ENCODE assay signal across 25 cellular contexts in the genomic region with DNA sequence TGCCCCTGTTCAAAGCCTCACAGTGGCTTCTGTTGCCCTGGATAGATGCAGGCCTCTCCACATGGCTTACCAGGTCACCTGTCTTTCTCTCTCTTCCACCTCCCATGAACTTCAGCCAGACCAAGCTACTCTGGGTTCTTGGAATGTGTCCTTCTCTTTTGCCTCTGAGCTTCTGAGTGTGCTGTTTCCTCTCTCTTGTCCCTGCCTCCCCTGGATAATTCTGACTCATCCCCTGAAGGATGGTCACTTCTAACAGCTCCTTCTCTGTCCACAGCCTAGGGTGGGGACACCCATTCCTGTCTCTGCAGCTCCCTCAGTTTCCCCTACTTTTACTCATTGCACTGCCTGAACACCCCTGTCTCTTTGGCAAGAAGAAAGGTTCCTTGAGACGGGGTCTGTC. TPM values are rescaled to one million over a fixed set of nuclear protein-coding genes. Genes with fewer than 3 reads are reported as not detected.
DNase-seq lines count a peak whose midpoint lies in the region; ATAC-seq, FAIRE-seq and TF ChIP-seq lines count a peak whose summit lies in the region.
"Had no signal": no experiment of that assay in that cellular context is flagged by ENCODE, and none has a peak within 500 bp of the region (broad histone marks: within the 10 kb centered on the region; RNA-seq: fewer than 3 reads in every experiment).

No MANE protein-coding gene starts in this region.

- no peak overlapping the region for H3K4me3 ChIP-seq in bronchial epithelial cell (ENCODE audit: low read depth, low read length)
- no peak overlapping the region for H3K4me3 ChIP-seq in sigmoid colon
- H3K4me3 ChIP-seq in lower leg skin (ENCODE audit: low read depth, poor library complexity, severe bottlenecking), result no peak overlapping the region
- H3K4me3 ChIP-seq: HAP-1, heart left ventricle, uterus had no signal

- TF ChIP-seq CTCF in HFFc6 (IDR thresholded peaks at IDR 0.05), result no peak
- no peak for TF ChIP-seq CTCF in bronchial epithelial cell (IDR thresholded peaks at IDR 0.05; ENCODE audit: insufficient read depth, low read length, severe bottlenecking)
- TF ChIP-seq CTCF in sigmoid colon (IDR thresholded peaks at IDR 0.05), result no peak
- TF ChIP-seq CTCF in lower leg skin (IDR thresholded peaks at IDR 0.05), result no peak

- no peaks in the 10 kb centered on the region for H3K9me3 ChIP-seq in sigmoid colon
- H3K9me3 ChIP-seq: HAP-1, heart left ventricle, uterus had no signal

- H3K27me3 ChIP-seq in bronchial epithelial cell (ENCODE audit: control insufficient read depth, insufficient read depth, low read length) (peaks cover 24% of the 10 kb centered on the region), sigmoid colon (peaks cover 15 to 48% (median 35%) of the 10 kb centered on the region in 3 donors)

- no peak overlapping the region for H3K27ac ChIP-seq in sigmoid colon
- H3K27ac ChIP-seq: heart left ventricle, uterus had no signal

- H3K36me3 ChIP-seq in bronchial epithelial cell (ENCODE audit: control insufficient read depth, insufficient read depth, low read length) (no peaks in the 10 kb centered on the region), sigmoid colon (no peaks in the 10 kb centered on the region)
- H3K36me3 ChIP-seq: HAP-1, heart left ventricle, uterus had no signal

- no peak for TF ChIP-seq EP300 in sigmoid colon (IDR thresholded peaks at IDR 0.05)

- peak; percentile 28 for FAIRE-seq in bronchial epithelial cell (lab: Jason Lieb, UNC)

- 90 to 94% methylated on average over 1 of the region's 1 CpG for WGBS in sigmoid colon, 2 donors
- WGBS in lower leg skin, 2 donors, result 89 to 90% methylated on average over 1 of the region's 1 CpG

- TF ChIP-seq POLR2A in sigmoid colon (IDR thresholded peaks at IDR 0.05), result no peak
- no peak for TF ChIP-seq POLR2A in lower leg skin (IDR thresholded peaks at IDR 0.05)

- peak overlapping the region; percentile 71 for H3K27ac Mint-ChIP-seq in HFFc6
- H3K27ac Mint-ChIP-seq: activated CD8-positive, alpha-beta T cell treated with anti-CD3 and anti-CD28 coated beads, Interleukin-2, amount 10 ng/mL, durations not matched to agents 7 days and 5 days; activated naive CD8-positive, alpha-beta T cell treated with anti-CD3 and anti-CD28 coated beads, Interleukin-2, amount 50 U/mL, for 24 hours; naive thymus-derived CD4-positive, alpha-beta T cell; stimulated activated effector memory CD8-positive, alpha-beta T cell treated with anti-CD3 and anti-CD28 coated beads, Interleukin-12 subunit alpha, Interleukin-12 subunit beta, amount 100 ng/mL, for 72 hours had no signal

- no peak for ATAC-seq in GM18498 (IDR thresholded peaks at IDR 0.05; ENCODE audit: unreplicated experiment)
- ATAC-seq: heart left ventricle, T-cell had no signal

- peaks cover 0 to 17% (median 13%) of the 10 kb centered on the region in 4 donors for H3K4me1 ChIP-seq in sigmoid colon
- H3K4me1 ChIP-seq: HAP-1 had no signal

- peaks cover 24% of the 10 kb centered on the region for H3K4me1 Mint-ChIP-seq in HFFc6 (ENCODE audit: low read depth)

- intact Hi-C loops in sigmoid colon (cut with DNase I) (no loop called here), lower leg skin (cut with DNase I; ENCODE audit: low total_unique reads) (no loop called here)

- no peaks in the 10 kb centered on the region for H3K36me3 Mint-ChIP-seq in HFFc6 (ENCODE audit: low read depth)
- H3K36me3 Mint-ChIP-seq: stimulated activated effector memory CD8-positive, alpha-beta T cell treated with anti-CD3 and anti-CD28 coated beads, Interleukin-12 subunit alpha, Interleukin-12 subunit beta, amount 100 ng/mL, for 72 hours; T-cell had no signal

- H3K27me3 Mint-ChIP-seq in HFFc6 (ENCODE audit: insufficient read depth), result peaks cover 25% of the 10 kb centered on the region

- H3K9me3 Mint-ChIP-seq in HFFc6, result no peaks in the 10 kb centered on the region
- H3K9me3 Mint-ChIP-seq: activated naive CD8-positive, alpha-beta T cell treated with anti-CD3 and anti-CD28 coated beads, Interleukin-2, amount 50 U/mL, for 24 hours; naive thymus-derived CD4-positive, alpha-beta T cell; stimulated activated effector memory CD8-positive, alpha-beta T cell treated with anti-CD3 and anti-CD28 coated beads, Interleukin-12 subunit alpha, Interleukin-12 subunit beta, amount 100 ng/mL, for 72 hours; T-cell had no signal

- DNase-seq in AG08396 (ENCODE audit: low spot score) (peak; percentile 66), HFFc6 (no peak), bronchial epithelial cell (ENCODE audit: low read depth) (no peak), sigmoid colon (peak; percentile 27), NAMALWA (ENCODE audit: low spot score) (no peak), lower leg skin (ENCODE audit: low spot score in 2 of 2) (no peak)
- DNase-seq: activated CD8-positive, alpha-beta T cell treated with anti-CD3 and anti-CD28 coated beads, Interleukin-2, amount 10 ng/mL, durations not matched to agents 7 days and 5 days; activated effector memory CD4-positive, alpha-beta T cell treated with anti-CD3 and anti-CD28 coated beads, Interleukin-2, amount 50 U/mL, for 16 hours; activated naive CD8-positive, alpha-beta T cell treated with anti-CD3 and anti-CD28 coated beads, Interleukin-2, amount 50 U/mL, for 24 hours; activated T-cell treated with anti-CD3 and anti-CD28 coated beads for 4 hours; effector CD8-positive, alpha-beta T cell; heart left ventricle; naive thymus-derived CD4-positive, alpha-beta T cell; NCI-H1417 treated with DMSO at 0.1 percent for 48 hours; NCI-H510A treated with DMSO at 0.1 percent for 48 hours; stimulated activated CD4-positive, alpha-beta T cell treated with anti-CD3 and anti-CD28 coated beads, Interleukin-2, amount 100 ng/mL, for 48 hours; uterus had no signal

- peak overlapping the region; percentile 70 for H3K4me3 Mint-ChIP-seq in HFFc6
- H3K4me3 Mint-ChIP-seq: activated CD8-positive, alpha-beta T cell treated with anti-CD3 and anti-CD28 coated beads, Interleukin-2, amount 10 ng/mL, durations not matched to agents 7 days and 5 days; activated naive CD8-positive, alpha-beta T cell treated with anti-CD3 and anti-CD28 coated beads, Interleukin-2, amount 50 U/mL, for 24 hours; naive thymus-derived CD4-positive, alpha-beta T cell; stimulated activated effector memory CD8-positive, alpha-beta T cell treated with anti-CD3 and anti-CD28 coated beads, Interleukin-12 subunit alpha, Interleukin-12 subunit beta, amount 100 ng/mL, for 72 hours; T-cell had no signal

RNA-seq across cellular contexts. Expression of a gene that starts 2.9 kb away (rescaled TPM):
- total RNA-seq in HFFc6 (2021; fragmentation: NEBNext Ultra II Directional; extraction: Animal tissue kit (Norgen Biotek cat#: 25700)), result not detected
- total RNA-seq in bronchial epithelial cell (0.13 TPM in 1 of 2 replicates, not detected in the other), sigmoid colon (not detected), lower leg skin (under 1 TPM in 1 of 4 donors, not detected in 3; 0.13 TPM)
- polyA plus RNA-seq in sigmoid colon, result under 1 TPM in 1 of 3 donors, not detected in 2; 0.04 TPM
- total RNA-seq: activated CD8-positive, alpha-beta T cell treated with anti-CD3 and anti-CD28 coated beads, Interleukin-2, amount 10 ng/mL, durations not matched to agents 7 days and 5 days; chondrocyte; heart left ventricle; MCF 10A; renal cortical epithelial cell had no signal

RNA-seq across cellular contexts. Expression of a gene that starts 33.5 kb away (rescaled TPM):
- total RNA-seq in HFFc6 (2021; fragmentation: NEBNext Ultra II Directional; extraction: Animal tissue kit (Norgen Biotek cat#: 25700)), result not detected
- total RNA-seq in bronchial epithelial cell (5.8 and 20.6 TPM in 2 replicates), sigmoid colon (1 to 10 TPM; 2.8 to 5.3 (median 4.3) TPM), lower leg skin (100 to 1,000 TPM in 1 of 4 donors, 10 to 100 TPM in 3; 13.9 to 116 (median 59.9) TPM)
- 1 to 10 TPM; 1.2 to 3.2 (median 1.8) TPM for polyA plus RNA-seq in sigmoid colon
- total RNA-seq: activated CD8-positive, alpha-beta T cell treated with anti-CD3 and anti-CD28 coated beads, Interleukin-2, amount 10 ng/mL, durations not matched to agents 7 days and 5 days; chondrocyte; temporal lobe had no signal
- polyA plus RNA-seq: naive thymus-derived CD4-positive, alpha-beta T cell had no signal

Comparison
In these comparisons a context has a peak if more than half of its experiments do, and no peak if none do; other contexts are left out.
1. DNase-seq: peak in AG08396 (single experiment) and sigmoid colon (single experiment); none in HFFc6 (single experiment), bronchial epithelial cell (single experiment), NAMALWA (single experiment) and lower leg skin (0 of 2).